Comparison of ENCODE assay signal across 10 cellular contexts in genomic region chr20:20019123-20019522, GRCh38. TPM values are rescaled to one million over a fixed set of nuclear protein-coding genes. Genes with fewer than 3 reads are reported as not detected.
DNase-seq lines count a peak whose midpoint lies in the region; ATAC-seq and TF ChIP-seq lines count a peak whose summit lies in the region.
"Had no signal": no experiment of that assay in that cellular context is flagged by ENCODE, and none has a peak within 500 bp of the region (broad histone marks: within the 10 kb centered on the region; RNA-seq: fewer than 3 reads in every experiment).

No MANE protein-coding gene starts in this region.

- peaks cover 10 to 23% of the 10 kb centered on the region in 2 experiments for H3K36me3 ChIP-seq in mesenchymal stem cell (ENCODE audit: control insufficient read depth in 1 of 2, insufficient read depth in 2 of 2, low read depth in 1 of 2, low read length in 2 of 2)
- no peaks in the 10 kb centered on the region for H3K36me3 ChIP-seq in mucosa of descending colon (ENCODE audit: low read depth)
- H3K36me3 ChIP-seq in mesendoderm (ENCODE audit: control insufficient read depth, insufficient read depth, low read length), result no peaks in the 10 kb centered on the region

- H4K91ac ChIP-seq in mesenchymal stem cell (ENCODE audit: low read length), result no peak overlapping the region

- peaks cover 47% of the 10 kb centered on the region for H3K36me3 Mint-ChIP-seq in CD4-positive, alpha-beta T cell (ENCODE audit: low read depth)
- H3K36me3 Mint-ChIP-seq in HFFc6 (ENCODE audit: low read depth), result peaks cover 15% of the 10 kb centered on the region
- peaks cover 7% of the 10 kb centered on the region for H3K36me3 Mint-ChIP-seq in activated naive CD8-positive, alpha-beta T cell

- no peak overlapping the region for H2AK5ac ChIP-seq in mesenchymal stem cell (ENCODE audit: low read length, severe bottlenecking)
- no peak overlapping the region for H2AK5ac ChIP-seq in mesendoderm (ENCODE audit: low read length)

- H4K8ac ChIP-seq in mesenchymal stem cell (ENCODE audit: low read length) (no peak overlapping the region), mesendoderm (ENCODE audit: low read depth, low read length) (no peak overlapping the region)

- H3K27ac Mint-ChIP-seq in CD4-positive, alpha-beta T cell, result peak overlapping the region; percentile 88
- H3K27ac Mint-ChIP-seq in HFFc6, result peak overlapping the region; percentile 59
- peak overlapping the region; percentile 83 for H3K27ac Mint-ChIP-seq in activated naive CD8-positive, alpha-beta T cell

- no peak overlapping the region for H3K27ac ChIP-seq in CD4-positive, alpha-beta T cell (ENCODE audit: low read depth, low read length)
- H3K27ac ChIP-seq in mesenchymal stem cell (ENCODE audit: low read length, poor library complexity, severe bottlenecking), result no peak overlapping the region
- no peak overlapping the region for H3K27ac ChIP-seq in mesendoderm (ENCODE audit: low read depth, low read length)

- H3K79me1 ChIP-seq in mesenchymal stem cell (replicated peaks; ENCODE audit: low read length, poor library complexity, severe bottlenecking) (peaks cover 2% of the 10 kb centered on the region), mesendoderm (ENCODE audit: low read length) (peaks cover 21% of the 10 kb centered on the region)

- no peak overlapping the region for H2BK12ac ChIP-seq in mesenchymal stem cell (ENCODE audit: low read length in 2 of 2)

- no peak overlapping the region for H4K5ac ChIP-seq in mesendoderm (ENCODE audit: low read length)

- H3K4ac ChIP-seq in mesenchymal stem cell (ENCODE audit: low read depth in 1 of 2, low read length in 2 of 2), result no peak overlapping the region
- H3K4ac ChIP-seq in mesendoderm (ENCODE audit: low read depth, low read length), result no peak overlapping the region

- H2AFZ ChIP-seq in mesenchymal stem cell (ENCODE audit: low read depth, low read length), result no peak overlapping the region

- POLR2A ChIA-PET in CD4-positive, alpha-beta T cell (lab: Charles Lee), result no interaction called here

- no peak overlapping the region for H2BK15ac ChIP-seq in mesenchymal stem cell (ENCODE audit: low read depth, poor library complexity, severe bottlenecking)
- H2BK15ac ChIP-seq in mesendoderm (replicated peaks; ENCODE audit: low read depth), result no peak overlapping the region

- H3K9me3 Mint-ChIP-seq in CD4-positive, alpha-beta T cell, result no peaks in the 10 kb centered on the region
- H3K9me3 Mint-ChIP-seq in HFFc6, result no peaks in the 10 kb centered on the region
- no peaks in the 10 kb centered on the region for H3K9me3 Mint-ChIP-seq in activated naive CD8-positive, alpha-beta T cell (ENCODE audit: low read depth)

- no peak overlapping the region for H3K4me2 ChIP-seq in mesenchymal stem cell (ENCODE audit: low read length, poor library complexity, severe bottlenecking)
- no peak overlapping the region for H3K4me2 ChIP-seq in mesendoderm (ENCODE audit: low read length)

- H3K9ac ChIP-seq in mesenchymal stem cell (ENCODE audit: low read length) (peak overlapping the region; percentile 90), mesendoderm (ENCODE audit: low read length) (no peak overlapping the region)

- ATAC-seq in CD4-positive, alpha-beta T cell (ENCODE audit: poor library complexity), result no peak
- no peak for ATAC-seq in mucosa of descending colon

- H3K9me3 ChIP-seq in CD4-positive, alpha-beta T cell (ENCODE audit: control insufficient read depth, low read length), result no peaks in the 10 kb centered on the region
- H3K9me3 ChIP-seq in mesenchymal stem cell (ENCODE audit: control insufficient read depth, low read length) (no peaks in the 10 kb centered on the region), mucosa of descending colon (no peaks in the 10 kb centered on the region)

- peaks cover 54% of the 10 kb centered on the region for H3K4me1 Mint-ChIP-seq in CD4-positive, alpha-beta T cell (ENCODE audit: low read depth)
- peaks cover 62% of the 10 kb centered on the region for H3K4me1 Mint-ChIP-seq in HFFc6 (ENCODE audit: low read depth)
- peaks cover 64% of the 10 kb centered on the region for H3K4me1 Mint-ChIP-seq in activated naive CD8-positive, alpha-beta T cell (ENCODE audit: low read depth)

- intact Hi-C loops in CD4-positive, alpha-beta T cell (cut with DNase I, micrococcal nuclease), result loop anchor here (5.0 to 10.0 kb wide), 5 partner anchors 696 to 1734 kb away; partner anchors contain the start of genes XRN2 (in 2 of the 2), RALGAPA2 (in 1 of the 2), SMIM26 (in 1 of the 2) and ZNF133 (in 1 of the 2)
- intact Hi-C loops in mucosa of descending colon (cut with DNase I, micrococcal nuclease), result no loop called here

- H3K4me1 ChIP-seq in mesenchymal stem cell (ENCODE audit: control insufficient read depth, insufficient read depth, low read depth, low read length) (peaks cover 11% of the 10 kb centered on the region), mucosa of descending colon (ENCODE audit: low read depth) (peaks cover 20% of the 10 kb centered on the region), mesendoderm (ENCODE audit: control insufficient read depth, low read depth, low read length) (no peaks in the 10 kb centered on the region)

- peaks cover 47% of the 10 kb centered on the region for H3K79me2 ChIP-seq in mesendoderm (ENCODE audit: control insufficient read depth, insufficient read depth, low read length)

- no peak for DNase-seq in CD4-positive, alpha-beta T cell
- DNase-seq in HFFc6, result no peak
- no peak for DNase-seq in mesenchymal stem cell
- DNase-seq in mucosa of descending colon, result no peak
- no peak for DNase-seq in SKM-1 treated with dmso at 0.1 percent for 144 hours (lab: John Stamatoyannopoulos, UW; ENCODE audit: unreplicated experiment)
- DNase-seq in mesendoderm, result no peak
- no peak for DNase-seq in cortex of kidney (lab: John Stamatoyannopoulos, UW)
- DNase-seq: islet precursor cell had no signal

- no peak overlapping the region for H3K56ac ChIP-seq in mesendoderm (ENCODE audit: low read length)

- TF ChIP-seq CTCF in CD4-positive, alpha-beta T cell (IDR thresholded peaks at IDR 0.05), result no peak
- TF ChIP-seq CTCF in HFFc6 (IDR thresholded peaks at IDR 0.05) (no peak), mucosa of descending colon (IDR thresholded peaks at IDR 0.05) (no peak)

- H3K18ac ChIP-seq in mesenchymal stem cell (ENCODE audit: low read depth in 1 of 2, low read length in 2 of 2) (no peak overlapping the region), mesendoderm (ENCODE audit: low read length) (no peak overlapping the region)

- no peaks in the 10 kb centered on the region for H3K27me3 ChIP-seq in CD4-positive, alpha-beta T cell (ENCODE audit: control insufficient read depth, insufficient read depth, low read length)
- H3K27me3 ChIP-seq in mesenchymal stem cell (ENCODE audit: control insufficient read depth in 1 of 2, insufficient read depth in 1 of 2, low read length in 2 of 2) (no peaks in the 10 kb centered on the region), mesendoderm (ENCODE audit: insufficient read depth, low read length, poor library complexity) (no peaks in the 10 kb centered on the region)

- no peak overlapping the region for H2BK5ac ChIP-seq in mesenchymal stem cell (ENCODE audit: low read depth, low read length, poor library complexity, severe bottlenecking)
- H2BK5ac ChIP-seq in mesendoderm (ENCODE audit: low read length), result no peak overlapping the region

- 100% methylated on average over 2 of the region's 2 CpGs for WGBS in mesenchymal stem cell
- no CpG with 5 or more reads among the region's 2 CpGs for WGBS in mesendoderm (ENCODE audit: extremely low coverage, insufficient coverage, low lambda C conversion rate)

- H3K27me3 Mint-ChIP-seq in CD4-positive, alpha-beta T cell, result no peaks in the 10 kb centered on the region
- 0 out of 2 replicates have a peak, but pooled peaks cover 1% of the 10 kb centered on the region for H3K27me3 Mint-ChIP-seq in HFFc6 (ENCODE audit: insufficient read depth)
- no peaks in the 10 kb centered on the region for H3K27me3 Mint-ChIP-seq in activated naive CD8-positive, alpha-beta T cell

- CTCF ChIA-PET in CD4-positive, alpha-beta T cell (lab: Charles Lee), result no interaction called here

- no peak overlapping the region for H3K23ac ChIP-seq in mesenchymal stem cell (ENCODE audit: low read length in 2 of 2)
- H3K23ac ChIP-seq in mesendoderm (ENCODE audit: low read length), result no peak overlapping the region

- peak overlapping the region; percentile 95 for H3K4me3 Mint-ChIP-seq in CD4-positive, alpha-beta T cell
- H3K4me3 Mint-ChIP-seq in HFFc6, result peak overlapping the region; percentile 84; the same call in 1 of the 2 replicates
- peak overlapping the region; percentile 93 for H3K4me3 Mint-ChIP-seq in activated naive CD8-positive, alpha-beta T cell

- no peak overlapping the region for H3K14ac ChIP-seq in mesenchymal stem cell (ENCODE audit: low read length in 2 of 2)

- H2BK120ac ChIP-seq in mesenchymal stem cell (ENCODE audit: low read depth, low read length), result no peak overlapping the region
- H2BK120ac ChIP-seq in mesendoderm (ENCODE audit: low read depth, low read length), result no peak overlapping the region

- H3K4me3 ChIP-seq in mesenchymal stem cell (ENCODE audit: insufficient read depth in 1 of 2, low read depth in 1 of 2, low read length in 2 of 2), result peak overlapping the region in 1 of 2 experiments; percentile 94
- H3K4me3 ChIP-seq in mucosa of descending colon, result no peak overlapping the region
- H3K4me3 ChIP-seq in mesendoderm (ENCODE audit: low read length), result no peak overlapping the region

RNA-seq across cellular contexts. Expression of gene NAA20, which starts 2.0 kb away (rescaled TPM):
- 10 to 100 TPM; 18.8 to 18.9 TPM for total RNA-seq in CD4-positive, alpha-beta T cell
- 100 to 1,000 TPM in 1 of 6 experiments, 10 to 100 TPM in 5; 87.3 to 108 (median 93.2) TPM for total RNA-seq in HFFc6 (2021; fragmentation: NEBNext Ultra II Directional; extraction: Animal tissue kit (Norgen Biotek cat#: 25700))
- 64.7 TPM for polyA plus RNA-seq in mesenchymal stem cell (2013, experiment 1 of 2)
- 67.5 TPM for polyA plus RNA-seq in mesenchymal stem cell (2013, experiment 2 of 2)
- 10 to 100 TPM; 38.7 to 46.6 (median 42.3) TPM for total RNA-seq in mucosa of descending colon
- polyA plus RNA-seq in mesendoderm (2013, experiment 1 of 2), result 58.4 TPM
- polyA plus RNA-seq in mesendoderm (2013, experiment 2 of 2), result 54.4 TPM

RNA-seq across cellular contexts. Expression of gene CRNKL1, which starts 33.1 kb away (rescaled TPM):
- total RNA-seq in CD4-positive, alpha-beta T cell, result 10 to 100 TPM; 24.3 to 26.1 TPM
- total RNA-seq in HFFc6 (2021; fragmentation: NEBNext Ultra II Directional; extraction: Animal tissue kit (Norgen Biotek cat#: 25700)), result 10 to 100 TPM; 17.5 to 24.0 (median 19.3) TPM
- 13.4 TPM for polyA plus RNA-seq in mesenchymal stem cell (2013, experiment 1 of 2)
- polyA plus RNA-seq in mesenchymal stem cell (2013, experiment 2 of 2), result 14.1 TPM
- 10 to 100 TPM; 18.2 to 25.1 (median 21.7) TPM for total RNA-seq in mucosa of descending colon
- 24.5 TPM for polyA plus RNA-seq in mesendoderm (2013, experiment 1 of 2)
- 23.7 TPM for polyA plus RNA-seq in mesendoderm (2013, experiment 2 of 2)

RNA-seq across cellular contexts. Expression of gene CFAP61, which starts 33.2 kb away (rescaled TPM):
- total RNA-seq in CD4-positive, alpha-beta T cell, result not detected
- total RNA-seq in HFFc6 (2021; fragmentation: NEBNext Ultra II Directional; extraction: Animal tissue kit (Norgen Biotek cat#: 25700)), result under 1 TPM in 1 of 6 experiments, not detected in 5; 0.26 TPM
- polyA plus RNA-seq in mesenchymal stem cell (2013, experiment 1 of 2), result 0.03 TPM
- polyA plus RNA-seq in mesenchymal stem cell (2013, experiment 2 of 2), result 0.12 TPM
- under 1 TPM in 2 of 3 donors, not detected in 1; 0.35 to 0.79 TPM for total RNA-seq in mucosa of descending colon
- polyA plus RNA-seq in mesendoderm (2013, experiment 1 of 2), result 0.06 TPM
- polyA plus RNA-seq in mesendoderm (2013, experiment 2 of 2), result 0.20 TPM
- total RNA-seq: epithelial cell of proximal tubule had no signal

Comparison
In these comparisons a context has a peak if more than half of its experiments do, and no peak if none do; other contexts are left out.
1. intact Hi-C loops: an anchor here in CD4-positive, alpha-beta T cell (5.0 to 10.0 kb wide); none called in mucosa of descending colon.